Comparison of ENCODE assay signal across 8 cellular contexts in the genomic region with DNA sequence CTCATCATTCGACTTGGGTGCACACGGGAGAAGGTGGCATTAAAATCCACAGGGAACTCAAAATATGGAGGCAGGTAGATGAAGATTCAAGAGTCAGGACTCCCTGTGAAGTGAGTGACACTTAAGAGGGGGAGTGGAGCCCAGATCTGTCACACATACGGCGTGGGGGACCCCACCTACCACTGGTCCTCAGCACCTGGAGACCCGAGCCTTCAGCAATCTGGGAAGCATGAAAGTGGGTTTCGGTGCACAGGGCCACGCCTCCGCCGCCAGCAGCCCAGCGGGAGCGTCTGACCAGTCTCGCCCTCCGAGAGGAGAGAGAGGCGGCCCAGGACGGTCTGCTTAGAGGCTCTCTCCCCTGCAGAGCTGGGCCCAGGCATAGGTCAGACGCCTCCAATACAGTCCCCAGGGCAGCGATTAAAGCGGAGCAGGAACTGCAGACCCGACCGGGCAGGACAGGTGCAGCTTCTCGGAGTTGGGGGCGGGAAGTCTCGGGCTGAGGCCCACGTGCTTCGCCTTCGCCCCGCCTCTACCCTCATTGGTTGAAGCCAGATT. TPM values are rescaled to one million over a fixed set of nuclear protein-coding genes. Genes with fewer than 3 reads are reported as not detected.
DNase-seq lines count a peak whose midpoint lies in the region; ATAC-seq, FAIRE-seq and TF ChIP-seq lines count a peak whose summit lies in the region.

No MANE protein-coding gene starts in this region.

- H3K4me3 ChIP-seq in ACC112 (ENCODE audit: low read depth, low read length): peak overlapping the region; percentile 94
- peak overlapping the region; percentile 50 for H3K4me3 ChIP-seq in bronchial epithelial cell (ENCODE audit: low read depth, low read length)
- H3K4me3 ChIP-seq in mucosa of rectum (ENCODE audit: low read length in 2 of 2): peak overlapping the region; percentile 79

- H2AFZ ChIP-seq in ACC112 (ENCODE audit: low read length, unreplicated experiment): peak overlapping the region; percentile 85

- H3K79me2 ChIP-seq in ACC112 (ENCODE audit: control insufficient read depth, insufficient read depth, low read length, unreplicated experiment): no peaks in the 10 kb centered on the region

- no peaks in the 10 kb centered on the region; the same call in 1 of the 2 replicates for H3K27me3 ChIP-seq in ACC112 (ENCODE audit: insufficient read depth, low read length)
- no peaks in the 10 kb centered on the region for H3K27me3 ChIP-seq in bronchial epithelial cell (ENCODE audit: control insufficient read depth, insufficient read depth, low read length)
- no peaks in the 10 kb centered on the region for H3K27me3 ChIP-seq in mucosa of rectum (ENCODE audit: control insufficient read depth in 2 of 2, insufficient read depth in 2 of 2, low read length in 2 of 2)

- peak; percentile 1 for ATAC-seq in HG03103 (IDR thresholded peaks at IDR 0.05; ENCODE audit: low read depth, unreplicated experiment)
- ATAC-seq in GM21576 (IDR thresholded peaks at IDR 0.05; ENCODE audit: unreplicated experiment): no peak

- no peaks in the 10 kb centered on the region for H3K4me1 ChIP-seq in ACC112 (ENCODE audit: control insufficient read depth, insufficient read depth, low read length, unreplicated experiment)
- peaks cover 14 to 15% of the 10 kb centered on the region in 2 donors for H3K4me1 ChIP-seq in mucosa of rectum (ENCODE audit: control insufficient read depth in 2 of 2, insufficient read depth in 2 of 2, low read length in 2 of 2)

- no peak for FAIRE-seq in bronchial epithelial cell (lab: Jason Lieb, UNC)

- no peaks in the 10 kb centered on the region for H3K9me3 ChIP-seq in mucosa of rectum (ENCODE audit: control insufficient read depth in 2 of 2, low read length in 2 of 2)

- H3K9ac ChIP-seq in mucosa of rectum (ENCODE audit: low read depth in 1 of 2, low read length in 2 of 2): peak overlapping the region; percentile 66 to 69

- DNase-seq in bronchial epithelial cell (ENCODE audit: low read depth) (no peak), NCI-H2196 (lab: John Stamatoyannopoulos, UW; ENCODE audit: unreplicated experiment) (no peak), NCI-H2171 treated with DMSO at 0.1 percent for 48 hours (lab: John Stamatoyannopoulos, UW) (no peak)
- DNase-seq in stimulated activated CD4-positive, alpha-beta T cell treated with anti-CD3 and anti-CD28 coated beads, Interleukin-4, amount 100 ng/mL, for 24 hours: no peak

- H3K27ac ChIP-seq in ACC112 (ENCODE audit: low read depth, low read length) (no peak overlapping the region), mucosa of rectum (ENCODE audit: low read depth in 2 of 2, low read length in 2 of 2) (peak overlapping the region; percentile 14 to 45)

- no peak for TF ChIP-seq CTCF in bronchial epithelial cell (IDR thresholded peaks at IDR 0.05; ENCODE audit: insufficient read depth, low read length, severe bottlenecking)

- H3K36me3 ChIP-seq in ACC112 (ENCODE audit: insufficient read depth, low read length): no peaks in the 10 kb centered on the region
- peaks cover 6% of the 10 kb centered on the region for H3K36me3 ChIP-seq in bronchial epithelial cell (ENCODE audit: control insufficient read depth, insufficient read depth, low read length)
- peaks cover 0 to 3% of the 10 kb centered on the region in 2 donors for H3K36me3 ChIP-seq in mucosa of rectum (ENCODE audit: control insufficient read depth in 2 of 2, insufficient read depth in 2 of 2, low read length in 2 of 2)

RNA-seq across cellular contexts. Expression of gene SLC2A8, which starts 0.6 kb away (rescaled TPM):
- total RNA-seq in bronchial epithelial cell: 4.5 and 7.0 TPM in 2 replicates

RNA-seq across cellular contexts. Expression of gene ZNF79, which starts 27.9 kb away (rescaled TPM):
- 12.8 and 14.0 TPM in 2 replicates for total RNA-seq in bronchial epithelial cell

RNA-seq across cellular contexts. Expression of gene RPL12, which starts 54.9 kb away (rescaled TPM):
- 2,552 and 3,707 TPM in 2 replicates for total RNA-seq in bronchial epithelial cell

RNA-seq across cellular contexts. Expression of gene LRSAM1, which starts 55.0 kb away (rescaled TPM):
- 5.3 and 10.9 TPM in 2 replicates for total RNA-seq in bronchial epithelial cell
